Comparison of ENCODE assay signal across 7 cellular contexts in genomic region chr17:81329279-81329926, GRCh38. TPM values are rescaled to one million over a fixed set of nuclear protein-coding genes. Genes with fewer than 3 reads are reported as not detected.
A peak's percentile ranks its signal among the peaks of the same experiment; 100 is the strongest.
DNase-seq lines count a peak whose midpoint lies in the region; ATAC-seq and TF ChIP-seq lines count a peak whose summit lies in the region.

No MANE protein-coding gene starts in this region.

- H3K4me1 Mint-ChIP-seq in endodermal cell, result peaks cover 27% of the 10 kb centered on the region

- H3K27me3 ChIP-seq in HAP-1 (ENCODE audit: low read depth), result peaks cover 9% of the 10 kb centered on the region; the same call in 1 of the 2 replicates
- no peaks in the 10 kb centered on the region for H3K27me3 ChIP-seq in endodermal cell (ENCODE audit: control insufficient read depth, insufficient read depth, low read length, poor library complexity, severe bottlenecking)

- ATAC-seq in HG03196 (IDR thresholded peaks at IDR 0.05; ENCODE audit: unreplicated experiment), result no peak

- H3K36me3 Mint-ChIP-seq in endodermal cell (ENCODE audit: low read depth), result no peaks in the 10 kb centered on the region

- H3K36me3 ChIP-seq in HAP-1 (replicated peaks) (no peaks in the 10 kb centered on the region), endodermal cell (ENCODE audit: control insufficient read depth, insufficient read depth, low read length) (no peaks in the 10 kb centered on the region)

- H3K4me3 Mint-ChIP-seq in endodermal cell, result no peak overlapping the region

- in situ Hi-C loops in HAP-1 (cut with MboI; ENCODE audit: low sequenced_read_pairs), result no loop called here

- TF ChIP-seq CTCF in endodermal cell (conservative IDR thresholded peaks at IDR 0.05), result no peak

- peak overlapping the region; percentile 31 for H3K27ac ChIP-seq in endodermal cell (ENCODE audit: low read depth, low read length)

- H3K27me3 Mint-ChIP-seq in endodermal cell (ENCODE audit: insufficient read depth), result peaks cover 11% of the 10 kb centered on the region

- H3K4me1 ChIP-seq in HAP-1, result no peaks in the 10 kb centered on the region
- peaks cover 25% of the 10 kb centered on the region for H3K4me1 ChIP-seq in endodermal cell (ENCODE audit: control insufficient read depth, insufficient read depth, low read length)

- DNase-seq in HAP-1 (ENCODE audit: low spot score in 2 of 2), result peak; percentile 44 to 71
- DNase-seq in NOMO-1 treated with DMSO at 0.1 percent for 48 hours (lab: John Stamatoyannopoulos, UW; ENCODE audit: unreplicated experiment), result peak; percentile 61
- peak; percentile 96 for DNase-seq in endodermal cell
- DNase-seq in mucosa of gallbladder (ENCODE audit: low spot score), result peak; percentile 83
- no peak for DNase-seq in T-helper 9 cell
- DNase-seq in hypothalamus (lab: John Stamatoyannopoulos, UW), result no peak

- H3K9ac ChIP-seq in endodermal cell (ENCODE audit: extremely low read depth, low read length, poor library complexity, severe bottlenecking), result no peak overlapping the region

- H3K9me3 Mint-ChIP-seq in endodermal cell, result no peaks in the 10 kb centered on the region

- WGBS in endodermal cell (ENCODE audit: insufficient coverage in 1 of 2, insufficient read length in 1 of 2), 2 experiments, result 41 to 56% methylated on average over 11 to 20 of the region's 22 CpGs

- H3K9me3 ChIP-seq in HAP-1, result no peaks in the 10 kb centered on the region
- H3K9me3 ChIP-seq in endodermal cell (ENCODE audit: control insufficient read depth, low read length), result no peaks in the 10 kb centered on the region

- H3K4me3 ChIP-seq in HAP-1 (no peak overlapping the region), endodermal cell (ENCODE audit: low read length) (no peak overlapping the region)

- no peak overlapping the region for H3K27ac Mint-ChIP-seq in endodermal cell

RNA-seq across cellular contexts. Expression of gene SLC38A10, which starts 34.3 kb away (rescaled TPM):
- total RNA-seq in endodermal cell (10 to 100 TPM; 60.2 to 90.3 TPM), mucosa of gallbladder (135 TPM)
- polyA plus RNA-seq in endodermal cell (2013, experiment 1 of 2), result 30.6 TPM
- polyA plus RNA-seq in endodermal cell (2013, experiment 2 of 2), result 33.5 TPM

Comparison
In these comparisons a context has a peak if more than half of its experiments do, and no peak if none do; other contexts are left out.
1. DNase-seq: peak in HAP-1 (2 of 2), NOMO-1 treated with DMSO at 0.1 percent for 48 hours (single experiment), endodermal cell (single experiment) and mucosa of gallbladder (single experiment); none in T-helper 9 cell (single experiment) and hypothalamus (0 of 51).